ENCODE assay signal across 23 cellular contexts in the genomic region with DNA sequence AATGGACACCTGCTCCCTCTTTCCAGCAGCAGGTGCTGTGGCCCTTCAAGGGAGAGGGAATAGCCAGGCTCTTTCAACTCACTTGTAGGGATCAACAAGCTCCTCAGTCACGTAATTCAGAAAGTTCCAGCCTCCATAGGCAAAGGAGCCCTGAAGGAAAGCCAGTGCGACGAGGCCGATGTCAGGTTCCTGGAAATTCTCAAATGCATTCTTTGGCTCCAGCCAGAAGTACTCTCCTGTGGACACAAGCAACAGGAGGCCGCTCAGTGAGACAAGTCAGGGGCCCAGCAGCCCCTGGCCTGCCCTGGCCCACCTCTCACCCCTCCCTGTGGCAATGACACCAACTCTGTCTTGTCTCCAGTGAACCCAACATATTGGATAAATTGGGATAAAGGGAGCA. TPM values are rescaled to one million over a fixed set of nuclear protein-coding genes. Genes with fewer than 3 reads are reported as not detected.
DNase-seq lines count a peak whose midpoint lies in the region; ATAC-seq and TF ChIP-seq lines count a peak whose summit lies in the region.
"Had no signal": no experiment of that assay in that cellular context is flagged by ENCODE, and none has a peak within 500 bp of the region (broad histone marks: within the 10 kb centered on the region; RNA-seq: fewer than 3 reads in every experiment).

No MANE protein-coding gene starts in this region.

- H3K36me3 ChIP-seq in SK-N-MC (ENCODE audit: insufficient read depth, low read length), result peaks cover 48% of the 10 kb centered on the region
- peaks cover 0 to 67% of the 10 kb centered on the region in 2 donors for H3K36me3 ChIP-seq in gastroesophageal sphincter
- H3K36me3 ChIP-seq in neural progenitor cell, result no peaks in the 10 kb centered on the region
- peaks cover 25 to 68% (median 56%) of the 10 kb centered on the region in 4 donors for H3K36me3 ChIP-seq in stomach
- no peaks in the 10 kb centered on the region for H3K36me3 ChIP-seq in right lobe of liver
- H3K36me3 ChIP-seq: BLaER1 had no signal

- no peak overlapping the region for H2AFZ ChIP-seq in neural progenitor cell (replicated peaks)

- H3K9me3 ChIP-seq in SK-N-MC (ENCODE audit: low read depth, low read length) (no peaks in the 10 kb centered on the region), gastroesophageal sphincter (no peaks in the 10 kb centered on the region), neural progenitor cell (ENCODE audit: low read depth) (no peaks in the 10 kb centered on the region), stomach (no peaks in the 10 kb centered on the region), right lobe of liver (no peaks in the 10 kb centered on the region)
- H3K9me3 ChIP-seq: BLaER1 had no signal

- H3K79me2 ChIP-seq in neural progenitor cell (ENCODE audit: low read depth), result no peaks in the 10 kb centered on the region

- H3F3A ChIP-seq in neural progenitor cell (ENCODE audit: low read depth), result no peaks in the 10 kb centered on the region

- peaks cover 7 to 73% (median 11%) of the 10 kb centered on the region in 3 donors for H3K4me1 ChIP-seq in gastroesophageal sphincter
- no peaks in the 10 kb centered on the region for H3K4me1 ChIP-seq in neural progenitor cell
- H3K4me1 ChIP-seq in stomach, result peaks cover 19 to 78% (median 37%) of the 10 kb centered on the region in 4 donors
- H3K4me1 ChIP-seq in right lobe of liver, result no peaks in the 10 kb centered on the region
- H3K4me1 ChIP-seq: BLaER1 had no signal

- TF ChIP-seq POLR2A in gastroesophageal sphincter (IDR thresholded peaks at IDR 0.05), result no peak
- no peak for TF ChIP-seq POLR2A in stomach (IDR thresholded peaks at IDR 0.05)
- TF ChIP-seq POLR2A in right lobe of liver (IDR thresholded peaks at IDR 0.05), result no peak

- ATAC-seq in gastroesophageal sphincter (no peak), right lobe of liver (no peak), GM21723 (IDR thresholded peaks at IDR 0.05; ENCODE audit: unreplicated experiment) (no peak)

- intact Hi-C loops in stomach (cut with DNase I; ENCODE audit: low total_unique reads) (no loop called here), right lobe of liver (cut with DNase I) (no loop called here)

- H3K27ac ChIP-seq in SK-N-MC (0 out of 2 replicates have a peak overlapping the region, but pooled peaks have one; percentile 100), gastroesophageal sphincter (peak overlapping the region in 3 of 4 donors; percentile 39 to 95 (median 90)), neural progenitor cell (peak overlapping the region; percentile 14), stomach (peak overlapping the region in 3 of 5 donors; percentile 41 to 93 (median 47)), right lobe of liver (no peak overlapping the region)
- H3K27ac ChIP-seq: BLaER1 had no signal

- H3K27me3 Mint-ChIP-seq in neural progenitor cell (ENCODE audit: insufficient read depth, low read depth), result peaks cover 6% of the 10 kb centered on the region

- TF ChIP-seq CTCF in gastroesophageal sphincter (IDR thresholded peaks at IDR 0.05), result no peak
- no peak for TF ChIP-seq CTCF in neural progenitor cell (IDR thresholded peaks at IDR 0.05)
- no peak for TF ChIP-seq CTCF in stomach (IDR thresholded peaks at IDR 0.05)
- TF ChIP-seq CTCF in foreskin fibroblast (IDR thresholded peaks at IDR 0.05; ENCODE audit: low read depth, low read length), result no peak
- no peak for TF ChIP-seq CTCF in right lobe of liver (IDR thresholded peaks at IDR 0.05)

- H3K4me2 ChIP-seq in neural progenitor cell, result no peak overlapping the region
- H3K4me2 ChIP-seq: BLaER1 had no signal

- no peaks in the 10 kb centered on the region for H3K9me3 Mint-ChIP-seq in neural progenitor cell
- H3K9me3 Mint-ChIP-seq: CD4-positive, alpha-beta T cell had no signal

- H4K20me1 ChIP-seq in neural progenitor cell (ENCODE audit: low read depth), result peaks cover 4% of the 10 kb centered on the region
- H4K20me1 ChIP-seq: BLaER1 had no signal

- WGBS in gastroesophageal sphincter (ENCODE audit: low coverage in 1 of 2), 2 donors, result 57% methylated on average over 5 of the region's 5 CpGs; no CpG with 5 or more reads in 1 of the 2 donors
- WGBS in stomach, 5 donors, result 77 to 90% (median 88%) methylated on average over 5 of the region's 5 CpGs
- no CpG with 5 or more reads among the region's 5 CpGs for WGBS in right lobe of liver (ENCODE audit: insufficient coverage, low coverage, low lambda C conversion rate, missing lambda C conversion rate)

- H3K4me1 Mint-ChIP-seq in neural progenitor cell, result peaks cover 14% of the 10 kb centered on the region

- H3K36me3 Mint-ChIP-seq in neural progenitor cell, result peaks cover 26% of the 10 kb centered on the region

- H3K4me3 ChIP-seq in SK-N-MC (no peak overlapping the region), gastroesophageal sphincter (no peak overlapping the region), neural progenitor cell (no peak overlapping the region), stomach (no peak overlapping the region), foreskin fibroblast (ENCODE audit: low read depth in 1 of 2, low read length in 2 of 2) (no peak overlapping the region), right lobe of liver (no peak overlapping the region)
- H3K4me3 ChIP-seq: BLaER1 had no signal

- H3K4me3 Mint-ChIP-seq in neural progenitor cell, result no peak overlapping the region
- H3K4me3 Mint-ChIP-seq: CD4-positive, alpha-beta T cell had no signal

- TF ChIP-seq EP300 in gastroesophageal sphincter (IDR thresholded peaks at IDR 0.05), result no peak
- no peak for TF ChIP-seq EP300 in stomach (IDR thresholded peaks at IDR 0.05)

- DNase-seq in SK-N-MC (ENCODE audit: low read depth, low spot score) (no peak), neural progenitor cell (ENCODE audit: low spot score) (no peak), stomach (no peak), foreskin fibroblast (no peak), right lobe of liver (no peak), NCI-H1417 (lab: John Stamatoyannopoulos, UW) (no peak)
- DNase-seq: CD4-positive, alpha-beta T cell; COR-L47; DMS79; H7; KG1; NCI-H1092 treated with DMSO at 0.1 percent for 48 hours; NCI-H146; NCI-H2029 treated with DMSO at 0.1 percent for 48 hours; NCI-H345; NCI-H524; NCI-H774; NK-92 treated with Interleukin-12 subunit alpha and Interleukin-12 subunit beta, amount 100 ng/mL, for 24 hours; SIG-M5 had no signal

- H3K27me3 ChIP-seq in gastroesophageal sphincter (no peaks in the 10 kb centered on the region), neural progenitor cell (no peaks in the 10 kb centered on the region), stomach (no peaks in the 10 kb centered on the region), right lobe of liver (no peaks in the 10 kb centered on the region)
- H3K27me3 ChIP-seq: BLaER1 had no signal

- no peak overlapping the region for H3K27ac Mint-ChIP-seq in neural progenitor cell
- H3K27ac Mint-ChIP-seq: CD4-positive, alpha-beta T cell had no signal

- H3K9ac ChIP-seq in SK-N-MC (ENCODE audit: insufficient read length) (no peak overlapping the region), neural progenitor cell (no peak overlapping the region)
- H3K9ac ChIP-seq: BLaER1 had no signal

RNA-seq across cellular contexts. Expression of a gene that starts 21.3 kb away (rescaled TPM):
- total RNA-seq in gastroesophageal sphincter (not detected), neural progenitor cell (ENCODE audit: low replicate concordance) (not detected in 2 replicates), stomach (not detected), right lobe of liver (under 1 TPM in 2 of 6 experiments, not detected in 4; 0.13 to 0.18 TPM)
- under 1 TPM in 1 of 3 donors, not detected in 2; 0.37 TPM for polyA plus RNA-seq in stomach
- total RNA-seq: CD4-positive, alpha-beta T cell; H7; HT1080 had no signal

RNA-seq across cellular contexts. Expression of a gene that starts 35.6 kb away (rescaled TPM):
- under 1 TPM in 2 of 4 donors, not detected in 2; 0.13 to 0.31 TPM for total RNA-seq in gastroesophageal sphincter
- 0.06 TPM in 1 of 2 replicates, not detected in the other for total RNA-seq in neural progenitor cell (ENCODE audit: low replicate concordance)
- total RNA-seq in stomach, result not detected
- polyA plus RNA-seq in stomach, result not detected
- not detected for total RNA-seq in right lobe of liver
- total RNA-seq: CD4-positive, alpha-beta T cell; HT1080 had no signal

RNA-seq across cellular contexts. Expression of a gene that starts 43.1 kb away (rescaled TPM):
- total RNA-seq in gastroesophageal sphincter, result 10 to 100 TPM; 21.6 to 56.7 (median 32.2) TPM
- total RNA-seq in neural progenitor cell (ENCODE audit: low replicate concordance), result 56.5 and 83.7 TPM in 2 replicates
- total RNA-seq in stomach, result 100 to 1,000 TPM in 1 of 5 donors, 10 to 100 TPM in 3, 1 to 10 TPM in 1; 1.2 to 102 (median 43.7) TPM
- 10 to 100 TPM; 22.1 to 33.9 (median 22.4) TPM for polyA plus RNA-seq in stomach
- total RNA-seq in right lobe of liver, result 10 to 100 TPM in 1 of 6 experiments, 1 to 10 TPM in 5; 3.2 to 10.1 (median 4.4) TPM

RNA-seq across cellular contexts. Expression of a gene that starts 45.1 kb away (rescaled TPM):
- total RNA-seq in gastroesophageal sphincter, result 10 to 100 TPM; 31.3 to 38.2 (median 33.4) TPM
- 32.0 and 37.5 TPM in 2 replicates for total RNA-seq in neural progenitor cell (ENCODE audit: low replicate concordance)
- 10 to 100 TPM in 2 of 5 donors, 1 to 10 TPM in 2, not detected in 1; 1.8 to 25.2 (median 14.0) TPM for total RNA-seq in stomach
- 10 to 100 TPM; 27.4 to 51.8 (median 49.8) TPM for polyA plus RNA-seq in stomach
- 10 to 100 TPM; 10.7 to 22.6 (median 14.1) TPM for total RNA-seq in right lobe of liver

RNA-seq across cellular contexts. Expression of a gene that starts 45.5 kb away (rescaled TPM):
- total RNA-seq in gastroesophageal sphincter, result 100 to 1,000 TPM in 1 of 4 donors, 10 to 100 TPM in 3; 55.7 to 121 (median 91.8) TPM
- 184 and 215 TPM in 2 replicates for total RNA-seq in neural progenitor cell (ENCODE audit: low replicate concordance)
- 100 to 1,000 TPM; 114 to 232 (median 123) TPM for total RNA-seq in stomach
- polyA plus RNA-seq in stomach, result 10 to 100 TPM; 37.1 to 86.4 (median 52.7) TPM
- total RNA-seq in right lobe of liver, result 10 to 100 TPM; 40.5 to 66.1 (median 52.9) TPM

Comparison
In these comparisons a context has a peak if more than half of its experiments do, and no peak if none do; other contexts are left out.
1. H3K27ac ChIP-seq: peak in SK-N-MC (single experiment), gastroesophageal sphincter (3 of 4), neural progenitor cell (single experiment) and stomach (3 of 5); none in right lobe of liver (0 of 3).